In genomic region chr22:44057411-44057987, GRCh38 we compare ENCODE assay signal across 17 cellular contexts. TPM values are rescaled to one million over a fixed set of nuclear protein-coding genes. Genes with fewer than 3 reads are reported as not detected.
DNase-seq lines count a peak whose midpoint lies in the region; TF ChIP-seq lines count a peak whose summit lies in the region.
"Had no signal": no experiment of that assay in that cellular context is flagged by ENCODE, and none has a peak within 500 bp of the region (broad histone marks: within the 10 kb centered on the region; RNA-seq: fewer than 3 reads in every experiment).

No MANE protein-coding gene starts in this region.

- DNase-seq in fibroblast of the aortic adventitia (ENCODE audit: low read depth) (peak; percentile 16), tibial artery (peak; percentile 63 to 84), cerebellar nuclear complex (lab: John Stamatoyannopoulos, UW) (no peak), NCI-H526 treated with DMSO at 0.1 percent for 48 hours (lab: John Stamatoyannopoulos, UW) (no peak), GM13976 (ENCODE audit: low spot score) (no peak), NCI-H2107 (lab: John Stamatoyannopoulos, UW) (no peak)
- DNase-seq: activated CD8-positive, alpha-beta T cell treated with anti-CD3 and anti-CD28 coated beads for 36 hours; effector CD8-positive, alpha-beta T cell; HFFc6; natural killer cell; NCI-H1930; NCI-H526; SJCRH30 had no signal

- peaks cover 35% of the 10 kb centered on the region for H3K4me1 ChIP-seq in Loucy (ENCODE audit: insufficient read depth, low read length, poor library complexity, severe bottlenecking)
- peaks cover 0 to 5% (median 0%) of the 10 kb centered on the region in 4 donors for H3K4me1 ChIP-seq in tibial artery
- H3K4me1 ChIP-seq: SJCRH30 had no signal

- H3K4me1 Mint-ChIP-seq in nephron, result peaks cover 23% of the 10 kb centered on the region
- H3K4me1 Mint-ChIP-seq: natural killer cell had no signal

- H4K20me1 ChIP-seq in Loucy (ENCODE audit: insufficient read depth, low read length, poor library complexity, severe bottlenecking), result no peaks in the 10 kb centered on the region

- H3K36me3 ChIP-seq in Loucy (ENCODE audit: insufficient read depth, low read length) (no peaks in the 10 kb centered on the region), tibial artery (no peaks in the 10 kb centered on the region)
- H3K36me3 ChIP-seq: SJCRH30 had no signal

- in situ Hi-C loops in GM13976 (cut with MboI; ENCODE audit: low sequenced_read_pairs, unreplicated experiment), result no loop called here

- H2AFZ ChIP-seq in Loucy (ENCODE audit: low read length), result no peak overlapping the region

- H3K27me3 ChIP-seq in Loucy (ENCODE audit: insufficient read depth, low read length, poor library complexity, severe bottlenecking), result no peaks in the 10 kb centered on the region
- H3K27me3 ChIP-seq in tibial artery, result no peaks in the 10 kb centered on the region
- H3K27me3 ChIP-seq: SJCRH30 had no signal

- H3K27me3 Mint-ChIP-seq in nephron (ENCODE audit: low read depth), result no peaks in the 10 kb centered on the region
- H3K27me3 Mint-ChIP-seq: activated CD8-positive, alpha-beta T cell treated with anti-CD3 and anti-CD28 coated beads for 36 hours had no signal

- no peaks in the 10 kb centered on the region for H3K36me3 Mint-ChIP-seq in nephron (ENCODE audit: low read depth)
- H3K36me3 Mint-ChIP-seq: natural killer cell had no signal

- no peak for TF ChIP-seq CTCF in Loucy (conservative IDR thresholded peaks at IDR 0.05; ENCODE audit: low read length)
- TF ChIP-seq CTCF in fibroblast of the aortic adventitia (IDR thresholded peaks at IDR 0.05; ENCODE audit: insufficient read depth, low read length), result no peak
- TF ChIP-seq CTCF in nephron (IDR thresholded peaks at IDR 0.05; ENCODE audit: unreplicated experiment in 3 of 3), result no peak
- TF ChIP-seq CTCF in tibial artery (IDR thresholded peaks at IDR 0.05), result no peak
- no peak for TF ChIP-seq CTCF in GM13976 (IDR thresholded peaks at IDR 0.05; ENCODE audit: borderline replicate concordance, control extremely low read depth, extremely low read depth, insufficient read depth, missing control alignments)

- H3K4me3 ChIP-seq in Loucy (ENCODE audit: low read length, poor library complexity, severe bottlenecking), result no peak overlapping the region
- H3K4me3 ChIP-seq in fibroblast of the aortic adventitia (ENCODE audit: low read depth, low read length), result no peak overlapping the region
- H3K4me3 ChIP-seq in tibial artery, result no peak overlapping the region
- H3K4me3 ChIP-seq: SJCRH30, skin epidermis had no signal

- peak overlapping the region in 2 of 3 experiments; percentile 71 to 72 for H3K27ac Mint-ChIP-seq in nephron
- H3K27ac Mint-ChIP-seq: activated CD8-positive, alpha-beta T cell treated with anti-CD3 and anti-CD28 coated beads for 36 hours; HFFc6; natural killer cell had no signal

- H3K9me3 ChIP-seq in Loucy (ENCODE audit: insufficient read depth, low read depth, low read length) (no peaks in the 10 kb centered on the region), tibial artery (peaks cover 0 to 6% (median 4%) of the 10 kb centered on the region in 3 donors)
- H3K9me3 ChIP-seq: SJCRH30 had no signal

- peak overlapping the region in 1 of 3 experiments; percentile 17 for H3K4me3 Mint-ChIP-seq in nephron
- H3K4me3 Mint-ChIP-seq: activated CD8-positive, alpha-beta T cell treated with anti-CD3 and anti-CD28 coated beads for 36 hours; HFFc6; natural killer cell had no signal

- no peaks in the 10 kb centered on the region for H3F3A ChIP-seq in Loucy (ENCODE audit: low read depth)

- no peaks in the 10 kb centered on the region for H3K79me2 ChIP-seq in Loucy (ENCODE audit: insufficient read depth, low read length)

- no peak overlapping the region for H3K4me2 ChIP-seq in Loucy (ENCODE audit: low read depth, low read length, poor library complexity, severe bottlenecking)

- intact Hi-C loops in tibial artery (cut with DNase I; ENCODE audit: low total_unique reads), result no loop called here

- H3K9me3 Mint-ChIP-seq in nephron, result peaks cover 4% of the 10 kb centered on the region

- no peak overlapping the region for H3K27ac ChIP-seq in tibial artery
- H3K27ac ChIP-seq: C4-2B, SJCRH30 had no signal

- no peaks in the 10 kb centered on the region for H3K9me2 ChIP-seq in Loucy (replicated peaks; ENCODE audit: low read depth, low read length)

- peak overlapping the region; percentile 30 for H3K9ac ChIP-seq in Loucy (ENCODE audit: low read depth, low read length, poor library complexity, severe bottlenecking)

RNA-seq across cellular contexts. Expression of gene PARVB, which starts 33.4 kb away (rescaled TPM):
- total RNA-seq in fibroblast of the aortic adventitia (ENCODE audit: low replicate concordance), result 23.0 and 30.6 TPM in 2 replicates
- total RNA-seq: SJCRH30 had no signal

Comparison
In these comparisons a context has a peak if more than half of its experiments do, and no peak if none do; other contexts are left out.
1. DNase-seq: peak in fibroblast of the aortic adventitia (single experiment) and tibial artery (2 of 2); none in cerebellar nuclear complex (0 of 2), NCI-H526 treated with DMSO at 0.1 percent for 48 hours (single experiment), GM13976 (single experiment) and NCI-H2107 (single experiment).